24 cellular contexts compared by ENCODE assay signal in genomic region chr7:32056767-32057166, GRCh38. TPM values are rescaled to one million over a fixed set of nuclear protein-coding genes. Genes with fewer than 3 reads are reported as not detected.
"Had no signal": no experiment of that assay in that cellular context is flagged by ENCODE, and none has a peak within 500 bp of the region (broad histone marks: within the 10 kb centered on the region; RNA-seq: fewer than 3 reads in every experiment).

No MANE protein-coding gene starts in this region.

- H3K27ac ChIP-seq: gastrocnemius medialis, pancreas, thoracic aorta, upper lobe of right lung, uterus had no signal

- H3K9me3 ChIP-seq: gastrocnemius medialis, pancreas, thoracic aorta, tibial nerve, upper lobe of right lung, uterus had no signal

- H3K27me3 ChIP-seq: pancreas, tibial nerve, upper lobe of right lung, uterus had no signal

- ATAC-seq: gastrocnemius medialis; left colon; natural killer cell; pancreas; sciatic nerve; stimulated activated naive CD8-positive, alpha-beta T cell treated with anti-CD3 and anti-CD28 coated beads, Interleukin-15, amount 100 ng/mL, for 72 hours; upper lobe of right lung had no signal

- H3K4me1 ChIP-seq: pancreas, upper lobe of right lung, uterus had no signal

- H3K4me3 ChIP-seq: gastrocnemius medialis, lung, pancreas, smooth muscle cell, thoracic aorta, tibial nerve, upper lobe of right lung, uterus had no signal

- DNase-seq: cerebellar nuclear complex; cortex of kidney; effector CD4-positive, alpha-beta T cell; gastrocnemius medialis; hippocampal formation; left colon; natural killer cell; occipital lobe; pancreas; retina; stimulated activated CD4-positive, alpha-beta T cell treated with anti-CD3 and anti-CD28 coated beads, Interleukin-12 subunit alpha, Interleukin-12 subunit beta, amount 100 ng/mL, for 4 hours; stimulated activated CD4-positive, alpha-beta T cell treated with anti-CD3 and anti-CD28 coated beads, Interleukin-1b, Interleukin-23, amount 100 ng/mL, for 48 hours; stimulated activated CD4-positive, alpha-beta T cell treated with anti-CD3 and anti-CD28 coated beads, Interleukin-4, amount 100 ng/mL, for 1 hour; stimulated activated CD8-positive, alpha-beta memory T cell treated with anti-CD3 and anti-CD28 coated beads, Interleukin-4, amount 100 ng/mL, for 48 hours; stimulated activated naive CD4-positive, alpha-beta T cell; stimulated activated naive CD8-positive, alpha-beta T cell treated with anti-CD3 and anti-CD28 coated beads, Interleukin-15, amount 100 ng/mL, for 72 hours; upper lobe of right lung; uterus had no signal

- H3K36me3 ChIP-seq: gastrocnemius medialis, pancreas, thoracic aorta, tibial nerve, upper lobe of right lung, uterus had no signal

RNA-seq across cellular contexts. Expression of gene PDE1C, which starts 13.4 kb away (rescaled TPM):
- total RNA-seq: mononuclear cell, natural killer cell had no signal
